25 cellular contexts compared by ENCODE assay signal in genomic region chr12:13350381-13350780, GRCh38.
DNase-seq lines count a peak whose midpoint lies in the region; ATAC-seq, FAIRE-seq and TF ChIP-seq lines count a peak whose summit lies in the region.
"Had no signal": no experiment of that assay in that cellular context is flagged by ENCODE, and none has a peak within 500 bp of the region (broad histone marks: within the 10 kb centered on the region; RNA-seq: fewer than 3 reads in every experiment).

No MANE protein-coding gene starts in this region.

- H3K9ac ChIP-seq in HepG2 (ENCODE audit: insufficient read depth, low read depth, low read length) = no peak overlapping the region
- H3K9ac ChIP-seq in K562 (ENCODE audit: insufficient read depth in 1 of 2, low read depth in 2 of 2, low read length in 2 of 2) = no peak overlapping the region
- H3K9ac ChIP-seq: BLaER1 had no signal

- in situ Hi-C loops in HepG2 (cut with HindIII; ENCODE audit: extremely low pct_ligation_motif_present, low pct_unique_long_range_greater_than_20kb) = loop anchor here (25.0 kb wide), 1 partner anchor 812 kb away; no protein-coding TSS in a partner anchor
- in situ Hi-C loops in K562 (cut with MboI) = no loop called here

- TF ChIP-seq CTCF in HepG2 (CRISPR knock-in tag; IDR thresholded peaks at IDR 0.05) (no peak), right lobe of liver (IDR thresholded peaks at IDR 0.05) (no peak), K562 (IDR thresholded peaks at IDR 0.05 in 2 of 3, conservative IDR thresholded peaks at IDR 0.05 in 1 of 3; ENCODE audit: insufficient read depth in 2 of 3, low read depth in 1 of 3, low read length in 3 of 3) (no peak)

- TF ChIP-seq POLR2A in HepG2 (IDR thresholded peaks at IDR 0.05; ENCODE audit: insufficient read depth in 1 of 2, low read depth in 2 of 2, low read length in 2 of 2) (no peak), right lobe of liver (IDR thresholded peaks at IDR 0.05) (no peak), K562 (conservative IDR thresholded peaks at IDR 0.05) (no peak)

- H3K9me3 ChIP-seq in HepG2 (ENCODE audit: low read length) (no peaks in the 10 kb centered on the region), right lobe of liver (no peaks in the 10 kb centered on the region), K562 (replicated peaks; ENCODE audit: control insufficient read depth, insufficient read depth, low read depth, low read length) (no peaks in the 10 kb centered on the region)
- H3K9me3 ChIP-seq: BE2C, BLaER1 had no signal

- CTCF ChIA-PET in HepG2 (lab: Yijun Ruan, JAX; ENCODE audit: low intra/inter-chr PET ratio, low total read pairs) = no interaction called here
- CTCF ChIA-PET in K562 (lab: Yijun Ruan, JAX; ENCODE audit: low intra/inter-chr PET ratio) = no interaction called here

- intact Hi-C loops in HepG2 (cut with micrococcal nuclease; ENCODE audit: unreplicated experiment) = no loop called here
- intact Hi-C loops in right lobe of liver (cut with DNase I) = no loop called here
- intact Hi-C loops in K562 (cut with micrococcal nuclease) = no loop called here

- H3K4me1 ChIP-seq in HepG2 (ENCODE audit: insufficient read depth, low read length) (no peaks in the 10 kb centered on the region), right lobe of liver (no peaks in the 10 kb centered on the region), K562 (replicated peaks in 1 of 2; ENCODE audit: control insufficient read depth in 2 of 2, insufficient read depth in 2 of 2, low read length in 2 of 2) (no peaks in the 10 kb centered on the region)
- H3K4me1 ChIP-seq: BE2C, BLaER1 had no signal

- no peak overlapping the region for H2AFZ ChIP-seq in HepG2 (ENCODE audit: low read length)
- H2AFZ ChIP-seq in K562 (ENCODE audit: low read depth, low read length) = no peak overlapping the region

- H4K20me1 ChIP-seq in HepG2 (ENCODE audit: insufficient read depth, low read length) (no peaks in the 10 kb centered on the region), K562 (replicated peaks; ENCODE audit: control insufficient read depth, insufficient read depth, low read length) (no peaks in the 10 kb centered on the region)
- H4K20me1 ChIP-seq: BLaER1 had no signal

- H3K9me1 ChIP-seq in K562 (ENCODE audit: control insufficient read depth, insufficient read depth, low read length) = no peaks in the 10 kb centered on the region

- WGBS in HepG2 (ENCODE audit: low lambda C conversion rate) = 2% methylated on average over 2 of the region's 2 CpGs
- 70% methylated on average over 2 of the region's 2 CpGs for WGBS in right lobe of liver (ENCODE audit: insufficient coverage, low coverage, low lambda C conversion rate, missing lambda C conversion rate)
- WGBS in K562 (ENCODE audit: insufficient coverage, low coverage, missing lambda C conversion rate) = 0% methylated on average over 2 of the region's 2 CpGs

- H3K4me3 ChIP-seq in HepG2 (replicated peaks in 1 of 3; ENCODE audit: insufficient read depth in 1 of 3, low read depth in 2 of 3, low read length in 3 of 3) (no peak overlapping the region), right lobe of liver (no peak overlapping the region), K562 (no peak overlapping the region)
- H3K4me3 ChIP-seq: BLaER1, GM12878 had no signal

- H3K4me2 ChIP-seq in HepG2 (ENCODE audit: low read depth, low read length) = no peak overlapping the region
- H3K4me2 ChIP-seq in K562 (ENCODE audit: insufficient read depth, low read length) = no peak overlapping the region
- H3K4me2 ChIP-seq: BLaER1 had no signal

- DNase-seq in HepG2 (ENCODE audit: low spot score) (no peak), right lobe of liver (no peak), K562 (ENCODE audit: extremely low read depth in 1 of 4, low spot score in 3 of 4) (no peak), RPMI8226 (no peak)
- DNase-seq: ACHN; BE2C; C1 segment of cervical spinal cord; CD4-positive, alpha-beta memory T cell; CD4-positive, CD25-positive, alpha-beta regulatory T cell; CD8-positive, alpha-beta memory T cell; COR-L47; DMS 273 treated with DMSO at 0.1 percent for 48 hours; DMS153; DMS53; DMS79; DND-41; EL; GDM1 had no signal

- H3K27ac ChIP-seq in HepG2 (ENCODE audit: extremely low read length, insufficient read depth, low read length) (no peak overlapping the region), right lobe of liver (no peak overlapping the region), K562 (ENCODE audit: extremely low read depth, low read depth, low read length) (no peak overlapping the region)
- H3K27ac ChIP-seq: 22Rv1, BLaER1 had no signal

- H3K79me2 ChIP-seq in HepG2 (ENCODE audit: insufficient read depth, low read length) (no peaks in the 10 kb centered on the region), K562 (ENCODE audit: control insufficient read depth, insufficient read depth, low read length) (no peaks in the 10 kb centered on the region)

- no peak for FAIRE-seq in HepG2 (lab: Jason Lieb, UNC)
- FAIRE-seq in K562 (lab: Jason Lieb, UNC) = no peak
- FAIRE-seq: GM12878, GM12892, GM18507, GM19239 had no signal

- POLR2A ChIA-PET in HepG2 (lab: Yijun Ruan, JAX) (no interaction called here), K562 (lab: Yijun Ruan, JAX) (interaction anchor here (0.6 kb wide), 1 partner anchor 155 kb away, joined by 3 read pairs; no protein-coding TSS in a partner anchor)

- H3K27me3 ChIP-seq in HepG2 (ENCODE audit: control insufficient read depth in 1 of 2, insufficient read depth in 2 of 2, low read length in 2 of 2) = no peaks in the 10 kb centered on the region; a peak in 1 of 5 replicates
- no peaks in the 10 kb centered on the region for H3K27me3 ChIP-seq in right lobe of liver
- no peaks in the 10 kb centered on the region for H3K27me3 ChIP-seq in K562 (ENCODE audit: control insufficient read depth in 2 of 2, insufficient read depth in 2 of 2, low read length in 2 of 2)
- H3K27me3 ChIP-seq: BE2C, BLaER1 had no signal

- no peaks in the 10 kb centered on the region for H3K36me3 ChIP-seq in HepG2 (replicated peaks in 1 of 2; ENCODE audit: control insufficient read depth in 1 of 2, insufficient read depth in 2 of 2, low read length in 2 of 2)
- no peaks in the 10 kb centered on the region for H3K36me3 ChIP-seq in right lobe of liver
- H3K36me3 ChIP-seq in K562 (ENCODE audit: control insufficient read depth, insufficient read depth, low read length) = no peaks in the 10 kb centered on the region
- H3K36me3 ChIP-seq: BE2C, BLaER1 had no signal

- no TSS peak for BruUV-seq in HepG2 (replicated peaks; lab: Mats Ljungman, UMichigan)
- BruUV-seq in K562 (replicated peaks; lab: Mats Ljungman, UMichigan) = no TSS peak

- TF ChIP-seq RAD21 in HepG2 (CRISPR knock-in tag; IDR thresholded peaks at IDR 0.05) (no peak), K562 (CRISPR knock-in tag; conservative IDR thresholded peaks at IDR 0.05 in 1 of 2, IDR thresholded peaks at IDR 0.05 in 1 of 2) (no peak)

- TF ChIP-seq EP300 in HepG2 (IDR thresholded peaks at IDR 0.05; ENCODE audit: low read depth in 2 of 2, low read length in 2 of 2) (no peak), HepG2 (CRISPR knock-in tag; IDR thresholded peaks at IDR 0.05; ENCODE audit: borderline replicate concordance) (no peak), K562 (IDR thresholded peaks at IDR 0.05; ENCODE audit: low read length) (no peak)

- no peak for ATAC-seq in HepG2
- ATAC-seq in right lobe of liver = no peak
- ATAC-seq in K562 = no peak
- no peak for ATAC-seq in GM19023 (IDR thresholded peaks at IDR 0.05; ENCODE audit: unreplicated experiment)
- ATAC-seq: GM12878 had no signal

TF ChIP-seq in HepG2, 621 proteins besides CTCF, POLR2A, EP300 and RAD21:
- TF ChIP-seq ATAD3A (CRISPR knock-in tag; IDR thresholded peaks at IDR 0.05) = no peak
- TF ChIP-seq MAFF (IDR thresholded peaks at IDR 0.05; ENCODE audit: low read depth, low read length) = peak; percentile 59
- TF ChIP-seq ZBTB44 (CRISPR knock-in tag; IDR thresholded peaks at IDR 0.05) = no peak
- peak; percentile 55 to 75 for TF ChIP-seq MAFK (conservative IDR thresholded peaks at IDR 0.05 in 1 of 2, IDR thresholded peaks at IDR 0.05 in 1 of 2; ENCODE audit: low read length in 2 of 2)
TF ChIP-seq in HepG2: peak in this region for 2.

TF ChIP-seq in K562, 482 proteins besides CTCF, POLR2A, EP300 and RAD21:
- TF ChIP-seq MAFG (tag; conservative IDR thresholded peaks at IDR 0.05) = peak; percentile 30
- TF ChIP-seq ZNF76 (CRISPR knock-in tag; IDR thresholded peaks at IDR 0.05; ENCODE audit: borderline replicate concordance) = no peak

Comparison
In these comparisons a context has a peak if more than half of its experiments do, and no peak if none do; other contexts are left out.
1. Of the 241 proteins assayed by ChIP-seq in both HepG2 and K562: peak only in HepG2: MAFF and MAFK; only in K562: MAFG; in both: none; in neither: 238.